8 cellular contexts compared by ENCODE assay signal in genomic region chr11:64743591-64744543, GRCh38. TPM values are rescaled to one million over a fixed set of nuclear protein-coding genes. Genes with fewer than 3 reads are reported as not detected.
DNase-seq lines count a peak whose midpoint lies in the region; ATAC-seq and FAIRE-seq lines count a peak whose summit lies in the region.

Gene RASGRP2 (minus strand): TSS chr11:64744142. CDS start chr11:64742866, 1,276 bp downstream.

- no peak within 1 kb of the TSS for H3K18ac ChIP-seq in mesenchymal stem cell (ENCODE audit: low read depth in 1 of 2, low read length in 2 of 2)

- no peak for FAIRE-seq in RCC 7860 (lab: Jason Lieb, UNC)

- H3K36me3 ChIP-seq in duodenal mucosa (ENCODE audit: control insufficient read depth in 1 of 2, insufficient read depth in 2 of 2, low read length in 2 of 2) (no peaks in the 10 kb centered on the region), mesenchymal stem cell (ENCODE audit: control insufficient read depth in 1 of 2, insufficient read depth in 2 of 2, low read depth in 1 of 2, low read length in 2 of 2) (no peaks in the 10 kb centered on the region)

- H3K4ac ChIP-seq in mesenchymal stem cell (ENCODE audit: low read depth in 1 of 2, low read length in 2 of 2) = no peak within 1 kb of the TSS

- no peak within 1 kb of the TSS for H2AFZ ChIP-seq in mesenchymal stem cell (ENCODE audit: low read depth, low read length)

- peaks cover 29 to 30% of the 10 kb centered on the region in 2 donors for H3K4me1 ChIP-seq in duodenal mucosa (ENCODE audit: control insufficient read depth in 1 of 2, insufficient read depth in 2 of 2, low read length in 2 of 2)
- H3K4me1 ChIP-seq in mesenchymal stem cell (ENCODE audit: control insufficient read depth, insufficient read depth, low read depth, low read length) = peaks cover 43% of the 10 kb centered on the region

- peak within 1 kb of the TSS in 1 of 2 experiments; percentile 63 for H3K23ac ChIP-seq in mesenchymal stem cell (ENCODE audit: low read length in 2 of 2)

- H3K27me3 ChIP-seq in duodenal mucosa (ENCODE audit: control insufficient read depth in 1 of 2, insufficient read depth in 2 of 2, low read length in 2 of 2) = peaks cover 32 to 50% of the 10 kb centered on the region in 2 donors
- H3K27me3 ChIP-seq in mesenchymal stem cell (ENCODE audit: control insufficient read depth in 1 of 2, insufficient read depth in 1 of 2, low read length in 2 of 2) = peaks cover 67% of the 10 kb centered on the region in 2 experiments

- H3K79me1 ChIP-seq in mesenchymal stem cell (replicated peaks; ENCODE audit: low read length, poor library complexity, severe bottlenecking) = no peaks in the 10 kb centered on the region

- H3K27ac ChIP-seq in duodenal mucosa (ENCODE audit: low read depth, low read length) (peak within 1 kb of the TSS; percentile 30), mesenchymal stem cell (ENCODE audit: low read length, poor library complexity, severe bottlenecking) (no peak within 1 kb of the TSS)

- H2AK5ac ChIP-seq in mesenchymal stem cell (ENCODE audit: low read length, severe bottlenecking) = no peak within 1 kb of the TSS

- H3K14ac ChIP-seq in mesenchymal stem cell (ENCODE audit: low read length in 2 of 2) = peak within 1 kb of the TSS in 1 of 2 experiments; percentile 26

- DNase-seq in EL (peak; percentile 37), M059J (ENCODE audit: low read depth) (peak; percentile 45), mesenchymal stem cell (peak; percentile 40), RCC 7860 (ENCODE audit: low spot score) (no peak)
- DNase-seq in activated CD4-positive, alpha-beta T cell treated with anti-CD3 and anti-CD28 coated beads, Interleukin-2, amount 50 U/mL, for 1 hour = peak; percentile 88
- DNase-seq in stimulated activated CD8-positive, alpha-beta memory T cell treated with anti-CD3 and anti-CD28 coated beads, Interleukin-15, amount 100 ng/mL, for 24 hours (ENCODE audit: low read depth) = peak; percentile 64

- H2BK12ac ChIP-seq in mesenchymal stem cell (ENCODE audit: low read length in 2 of 2) = no peak within 1 kb of the TSS

- H3K9ac ChIP-seq in duodenal mucosa (ENCODE audit: low read depth in 1 of 2, low read length in 2 of 2) (peak within 1 kb of the TSS in 1 of 2 donors; percentile 32), mesenchymal stem cell (ENCODE audit: low read length) (no peak within 1 kb of the TSS)

- peak within 1 kb of the TSS; percentile 3 for H4K8ac ChIP-seq in mesenchymal stem cell (ENCODE audit: low read length)

- H2BK15ac ChIP-seq in mesenchymal stem cell (ENCODE audit: low read depth, poor library complexity, severe bottlenecking) = peak within 1 kb of the TSS; percentile 67

- H3K9me3 ChIP-seq in duodenal mucosa (ENCODE audit: control insufficient read depth in 1 of 2, low read length in 2 of 2) (no peaks in the 10 kb centered on the region), mesenchymal stem cell (ENCODE audit: control insufficient read depth, low read length) (no peaks in the 10 kb centered on the region)

- peak within 1 kb of the TSS; percentile 77 for H3K4me2 ChIP-seq in mesenchymal stem cell (ENCODE audit: low read length, poor library complexity, severe bottlenecking)

- H3K4me3 ChIP-seq in duodenal mucosa (ENCODE audit: low read depth in 1 of 2, low read length in 2 of 2) (peak within 1 kb of the TSS; percentile 64 to 69), mesenchymal stem cell (ENCODE audit: insufficient read depth in 1 of 2, low read depth in 1 of 2, low read length in 2 of 2) (peak within 1 kb of the TSS; percentile 39 to 76)

- peak within 1 kb of the TSS; percentile 55 for H2BK120ac ChIP-seq in mesenchymal stem cell (ENCODE audit: low read depth, low read length)

- H2BK5ac ChIP-seq in mesenchymal stem cell (ENCODE audit: low read depth, low read length, poor library complexity, severe bottlenecking) = no peak within 1 kb of the TSS

- no peak for ATAC-seq in GM19455 (IDR thresholded peaks at IDR 0.05; ENCODE audit: unreplicated experiment)

- peak within 1 kb of the TSS; percentile 20 for H4K91ac ChIP-seq in mesenchymal stem cell (ENCODE audit: low read length)

- 8% methylated on average over 52 of the region's 57 CpGs for WGBS in mesenchymal stem cell

RNA-seq across cellular contexts. Expression of gene RASGRP2, which starts in this region (rescaled TPM):
- total RNA-seq in M059J (2014; rRNA removed; shearing (Covaris generic)) = 0.42 TPM in 1 of 2 replicates, not detected in the other
- polyA plus RNA-seq in mesenchymal stem cell (2013, experiment 1 of 2) = 0.70 TPM
- polyA plus RNA-seq in mesenchymal stem cell (2013, experiment 2 of 2) = 1.0 TPM

Comparison
In these comparisons a context has a peak if more than half of its experiments do, and no peak if none do; other contexts are left out.
1. Peak in DNase-seq in M059J; RNA of the gene not detected or under 1 TPM.